ENCODE assay signal across 13 cellular contexts in genomic region chr4:177118596-177118995, GRCh38.
DNase-seq lines count a peak whose midpoint lies in the region; ATAC-seq, FAIRE-seq and TF ChIP-seq lines count a peak whose summit lies in the region.
"Had no signal": no experiment of that assay in that cellular context is flagged by ENCODE, and none has a peak within 500 bp of the region (broad histone marks: within the 10 kb centered on the region; RNA-seq: fewer than 3 reads in every experiment).

No MANE protein-coding gene starts in this region.

- ATAC-seq in activated T-helper 17 cell treated with anti-CD3 and anti-CD28 coated beads, Interleukin-2, amount 50 U/mL, for 72 hours (replicated peaks) = no peak
- ATAC-seq in HG02623 (IDR thresholded peaks at IDR 0.05; ENCODE audit: unreplicated experiment) = no peak
- no peak for ATAC-seq in HG02763 (IDR thresholded peaks at IDR 0.05; ENCODE audit: unreplicated experiment)
- ATAC-seq: esophagus mucosa; stimulated activated naive B cell treated with anti-CD40 and anti-IgM and Interleukin-4, amounts not matched to agents 10 μg/mL and 1 μg/mL and 100 μg/mL, for 72 hours had no signal

- H3K27me3 ChIP-seq in testis = no peaks in the 10 kb centered on the region

- no peak overlapping the region for H3K27ac ChIP-seq in testis

- peaks cover 6% of the 10 kb centered on the region for H3K9me3 Mint-ChIP-seq in activated T-helper 17 cell treated with anti-CD3 and anti-CD28 coated beads, Interleukin-2, amount 50 U/mL, for 72 hours

- no peak for TF ChIP-seq CTCF in testis (IDR thresholded peaks at IDR 0.05)

- no peak overlapping the region for H3K4me3 ChIP-seq in testis

- no peak overlapping the region for H3K27ac Mint-ChIP-seq in activated T-helper 17 cell treated with anti-CD3 and anti-CD28 coated beads, Interleukin-2, amount 50 U/mL, for 72 hours
- H3K27ac Mint-ChIP-seq: activated naive CD8-positive, alpha-beta T cell; memory B cell; stimulated activated naive B cell treated with anti-CD40 and anti-IgM and Interleukin-4, amounts not matched to agents 10 μg/mL and 1 μg/mL and 100 μg/mL, for 72 hours had no signal

- no peak overlapping the region for H3K4me3 Mint-ChIP-seq in activated T-helper 17 cell treated with anti-CD3 and anti-CD28 coated beads, Interleukin-2, amount 50 U/mL, for 72 hours
- H3K4me3 Mint-ChIP-seq: activated naive CD8-positive, alpha-beta T cell; memory B cell; stimulated activated naive B cell treated with anti-CD40 and anti-IgM and Interleukin-4, amounts not matched to agents 10 μg/mL and 1 μg/mL and 100 μg/mL, for 72 hours had no signal

- intact Hi-C loops in testis (cut with DNase I; ENCODE audit: low total_unique reads) = no loop called here

- no peak for TF ChIP-seq POLR2A in testis (IDR thresholded peaks at IDR 0.05)

- peak; percentile 40 for FAIRE-seq in HTR-8/SVneo (lab: Jason Lieb, UNC)
- FAIRE-seq in islet of Langerhans (lab: Jason Lieb, UNC) = peak; percentile 94

- no peaks in the 10 kb centered on the region for H3K9me3 ChIP-seq in testis

- H3K4me1 Mint-ChIP-seq in activated T-helper 17 cell treated with anti-CD3 and anti-CD28 coated beads, Interleukin-2, amount 50 U/mL, for 72 hours = no peaks in the 10 kb centered on the region
- H3K4me1 Mint-ChIP-seq: memory B cell; stimulated activated naive B cell treated with anti-CD40 and anti-IgM and Interleukin-4, amounts not matched to agents 10 μg/mL and 1 μg/mL and 100 μg/mL, for 72 hours had no signal

- no peak for DNase-seq in HTR-8/SVneo (ENCODE audit: insufficient read length, low spot score)
- DNase-seq in cerebellum (ENCODE audit: low spot score) = peak; percentile 75
- peak; percentile 52 for DNase-seq in testis
- DNase-seq in stimulated activated CD4-positive, alpha-beta T cell treated with anti-CD3 and anti-CD28 coated beads, Interleukin-4, amount 100 ng/mL, for 1 hour = no peak
- DNase-seq: activated CD4-positive, alpha-beta T cell treated with anti-CD3 and anti-CD28 coated beads for 48 hours; stimulated activated naive B cell treated with anti-CD40 and anti-IgM and Interleukin-4, amounts not matched to agents 10 μg/mL and 1 μg/mL and 100 μg/mL, for 72 hours had no signal

- no peaks in the 10 kb centered on the region for H3K4me1 ChIP-seq in testis

- H3K27me3 Mint-ChIP-seq in activated T-helper 17 cell treated with anti-CD3 and anti-CD28 coated beads, Interleukin-2, amount 50 U/mL, for 72 hours = peaks cover 6% of the 10 kb centered on the region
- H3K27me3 Mint-ChIP-seq: activated naive CD8-positive, alpha-beta T cell; memory B cell; stimulated activated naive B cell treated with anti-CD40 and anti-IgM and Interleukin-4, amounts not matched to agents 10 μg/mL and 1 μg/mL and 100 μg/mL, for 72 hours had no signal

- H3K36me3 ChIP-seq in testis (ENCODE audit: low read depth, missing control alignments) = no peaks in the 10 kb centered on the region

- no peaks in the 10 kb centered on the region for H3K36me3 Mint-ChIP-seq in activated T-helper 17 cell treated with anti-CD3 and anti-CD28 coated beads, Interleukin-2, amount 50 U/mL, for 72 hours (ENCODE audit: low read depth)
- H3K36me3 Mint-ChIP-seq: activated naive CD8-positive, alpha-beta T cell; memory B cell; stimulated activated naive B cell treated with anti-CD40 and anti-IgM and Interleukin-4, amounts not matched to agents 10 μg/mL and 1 μg/mL and 100 μg/mL, for 72 hours had no signal

Comparison
In these comparisons a context has a peak if more than half of its experiments do, and no peak if none do; other contexts are left out.
1. DNase-seq: peak in cerebellum (single experiment) and testis (single experiment); none in HTR-8/SVneo (single experiment) and stimulated activated CD4-positive, alpha-beta T cell treated with anti-CD3 and anti-CD28 coated beads, Interleukin-4, amount 100 ng/mL, for 1 hour (single experiment).